8 cellular contexts compared by ENCODE assay signal in genomic region chr3:152322756-152323155, GRCh38. TPM values are rescaled to one million over a fixed set of nuclear protein-coding genes. Genes with fewer than 3 reads are reported as not detected.
DNase-seq lines count a peak whose midpoint lies in the region; ATAC-seq and TF ChIP-seq lines count a peak whose summit lies in the region.

No MANE protein-coding gene starts in this region.

- H3K9me3 ChIP-seq in lower lobe of right lung: no peaks in the 10 kb centered on the region

- no peak for TF ChIP-seq CTCF in lower lobe of right lung (IDR thresholded peaks at IDR 0.05)

- DNase-seq in RPMI8226: peak; percentile 84
- DNase-seq in lower lobe of right lung: no peak
- no peak for DNase-seq in effector CD4-positive, alpha-beta T cell
- no peak for DNase-seq in NCI-H2196 (lab: John Stamatoyannopoulos, UW; ENCODE audit: unreplicated experiment)
- no peak for DNase-seq in NK-92 treated with Interleukin-12 subunit alpha and Interleukin-12 subunit beta, amount 100 ng/mL, for 24 hours (lab: John Stamatoyannopoulos, UW)
- DNase-seq in NCI-H2196 treated with DMSO at 0.1 percent for 48 hours (lab: John Stamatoyannopoulos, UW; ENCODE audit: unreplicated experiment): no peak

- peaks cover 73% of the 10 kb centered on the region for H3K4me1 ChIP-seq in lower lobe of right lung

- no peaks in the 10 kb centered on the region for H3K27me3 ChIP-seq in lower lobe of right lung (ENCODE audit: low read depth)

- peaks cover 6% of the 10 kb centered on the region for H3K36me3 ChIP-seq in lower lobe of right lung

- no peak overlapping the region for H3K27ac ChIP-seq in lower lobe of right lung

- ATAC-seq in GM18517 (IDR thresholded peaks at IDR 0.05; ENCODE audit: unreplicated experiment) (peak; percentile 58), HG02610 (IDR thresholded peaks at IDR 0.05; ENCODE audit: unreplicated experiment) (peak; percentile 37), lower lobe of right lung (peak; percentile 13 to 51)

- intact Hi-C loops in lower lobe of right lung (cut with DNase I): no loop called here

- no peak overlapping the region for H3K4me3 ChIP-seq in lower lobe of right lung

RNA-seq across cellular contexts. Expression of gene MBNL1, which starts 54.0 kb away (rescaled TPM):
- 235 TPM for total RNA-seq in lower lobe of right lung
